In the genomic region with DNA sequence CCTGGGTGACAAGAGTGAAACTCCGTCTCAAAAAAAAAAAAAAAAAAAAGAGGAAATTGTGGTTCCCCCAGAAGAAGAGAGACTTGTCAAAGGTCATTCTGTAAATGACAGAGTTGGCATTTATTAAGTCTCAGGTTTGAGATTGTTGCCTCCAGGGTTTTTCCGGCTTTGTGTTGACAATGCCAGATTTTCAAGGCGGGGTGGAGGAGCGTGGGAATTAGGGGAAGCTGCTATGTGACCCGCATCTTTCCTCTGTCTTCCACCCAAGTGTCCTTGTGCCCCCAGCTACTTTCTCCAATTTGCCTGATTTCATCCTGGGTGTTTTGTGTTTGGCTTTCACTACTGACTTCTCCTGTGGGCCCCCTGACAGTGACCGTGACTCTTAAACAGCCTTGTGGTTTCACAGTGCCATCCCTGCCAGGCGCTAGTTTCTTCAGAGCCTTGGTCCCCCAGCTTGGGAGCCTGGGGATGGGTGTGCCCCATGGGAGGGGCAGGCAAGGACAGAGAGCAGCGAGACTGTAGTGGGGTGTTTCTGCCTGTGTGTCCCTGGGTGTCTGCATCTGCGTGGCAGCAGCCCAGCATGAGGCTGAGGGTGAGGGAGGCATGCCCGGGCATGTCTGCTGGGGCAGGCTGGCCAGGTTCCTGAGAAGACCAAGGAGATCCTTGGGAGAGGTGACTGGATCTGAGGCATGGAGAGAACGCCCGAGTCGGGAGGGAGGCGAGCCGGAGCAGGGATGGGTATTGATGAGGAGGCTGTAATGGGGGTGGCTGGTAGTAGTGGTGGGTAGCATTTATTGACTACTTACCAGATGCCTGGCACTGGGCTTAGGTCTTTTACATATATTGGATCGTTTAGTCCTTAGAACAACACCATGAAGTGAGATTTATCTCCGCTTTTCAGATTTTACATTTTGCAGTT, we compare ENCODE assay signal across 2 cellular contexts.
A peak's percentile ranks its signal among the peaks of the same experiment; 100 is the strongest.
TF ChIP-seq lines count a peak whose summit lies in the region.

No MANE protein-coding gene starts in this region.

TF ChIP-seq in SK-N-SH treated with all-trans-retinoic acid at 6 μM for 48 hours, 23 proteins besides CTCF, POLR2A, EP300 and RAD21 (continued from another document):
- TF ChIP-seq, protein P1, sequence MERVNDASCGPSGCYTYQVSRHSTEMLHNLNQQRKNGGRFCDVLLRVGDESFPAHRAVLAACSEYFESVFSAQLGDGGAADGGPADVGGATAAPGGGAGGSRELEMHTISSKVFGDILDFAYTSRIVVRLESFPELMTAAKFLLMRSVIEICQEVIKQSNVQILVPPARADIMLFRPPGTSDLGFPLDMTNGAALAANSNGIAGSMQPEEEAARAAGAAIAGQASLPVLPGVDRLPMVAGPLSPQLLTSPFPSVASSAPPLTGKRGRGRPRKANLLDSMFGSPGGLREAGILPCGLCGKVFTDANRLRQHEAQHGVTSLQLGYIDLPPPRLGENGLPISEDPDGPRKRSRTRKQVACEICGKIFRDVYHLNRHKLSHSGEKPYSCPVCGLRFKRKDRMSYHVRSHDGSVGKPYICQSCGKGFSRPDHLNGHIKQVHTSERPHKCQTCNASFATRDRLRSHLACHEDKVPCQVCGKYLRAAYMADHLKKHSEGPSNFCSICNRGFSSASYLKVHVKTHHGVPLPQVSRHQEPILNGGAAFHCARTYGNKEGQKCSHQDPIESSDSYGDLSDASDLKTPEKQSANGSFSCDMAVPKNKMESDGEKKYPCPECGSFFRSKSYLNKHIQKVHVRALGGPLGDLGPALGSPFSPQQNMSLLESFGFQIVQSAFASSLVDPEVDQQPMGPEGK (CRISPR knock-in tag; IDR thresholded peaks at IDR 0.05; ENCODE audit: borderline replicate concordance) = peak; percentile 67; the same call in 1 of the 2 replicates
- TF ChIP-seq CSDC2 (CRISPR knock-in tag; IDR thresholded peaks at IDR 0.05) (peak; percentile 96), ZFP3 (CRISPR knock-in tag; IDR thresholded peaks at IDR 0.05) (peak; percentile 87), ZFP30 (CRISPR knock-in tag; IDR thresholded peaks at IDR 0.05) (no peak), SNAI2 (CRISPR knock-in tag; IDR thresholded peaks at IDR 0.05) (peak; percentile 97), ESRRG (CRISPR knock-in tag; IDR thresholded peaks at IDR 0.05) (no peak), ZC3H10 (CRISPR knock-in tag; IDR thresholded peaks at IDR 0.05) (peak; percentile 90), TOX (CRISPR knock-in tag; IDR thresholded peaks at IDR 0.05; ENCODE audit: borderline replicate concordance) (peak; percentile 91)
- TF ChIP-seq, protein P2, sequence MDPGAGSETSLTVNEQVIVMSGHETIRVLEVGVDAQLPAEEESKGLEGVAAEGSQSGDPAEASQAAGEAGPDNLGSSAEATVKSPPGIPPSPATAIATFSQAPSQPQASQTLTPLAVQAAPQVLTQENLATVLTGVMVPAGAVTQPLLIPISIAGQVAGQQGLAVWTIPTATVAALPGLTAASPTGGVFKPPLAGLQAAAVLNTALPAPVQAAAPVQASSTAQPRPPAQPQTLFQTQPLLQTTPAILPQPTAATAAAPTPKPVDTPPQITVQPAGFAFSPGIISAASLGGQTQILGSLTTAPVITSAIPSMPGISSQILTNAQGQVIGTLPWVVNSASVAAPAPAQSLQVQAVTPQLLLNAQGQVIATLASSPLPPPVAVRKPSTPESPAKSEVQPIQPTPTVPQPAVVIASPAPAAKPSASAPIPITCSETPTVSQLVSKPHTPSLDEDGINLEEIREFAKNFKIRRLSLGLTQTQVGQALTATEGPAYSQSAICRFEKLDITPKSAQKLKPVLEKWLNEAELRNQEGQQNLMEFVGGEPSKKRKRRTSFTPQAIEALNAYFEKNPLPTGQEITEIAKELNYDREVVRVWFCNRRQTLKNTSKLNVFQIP (CRISPR knock-in tag; IDR thresholded peaks at IDR 0.05; ENCODE audit: borderline replicate concordance, low read depth) = peak; percentile 99
- TF ChIP-seq, protein P3, sequence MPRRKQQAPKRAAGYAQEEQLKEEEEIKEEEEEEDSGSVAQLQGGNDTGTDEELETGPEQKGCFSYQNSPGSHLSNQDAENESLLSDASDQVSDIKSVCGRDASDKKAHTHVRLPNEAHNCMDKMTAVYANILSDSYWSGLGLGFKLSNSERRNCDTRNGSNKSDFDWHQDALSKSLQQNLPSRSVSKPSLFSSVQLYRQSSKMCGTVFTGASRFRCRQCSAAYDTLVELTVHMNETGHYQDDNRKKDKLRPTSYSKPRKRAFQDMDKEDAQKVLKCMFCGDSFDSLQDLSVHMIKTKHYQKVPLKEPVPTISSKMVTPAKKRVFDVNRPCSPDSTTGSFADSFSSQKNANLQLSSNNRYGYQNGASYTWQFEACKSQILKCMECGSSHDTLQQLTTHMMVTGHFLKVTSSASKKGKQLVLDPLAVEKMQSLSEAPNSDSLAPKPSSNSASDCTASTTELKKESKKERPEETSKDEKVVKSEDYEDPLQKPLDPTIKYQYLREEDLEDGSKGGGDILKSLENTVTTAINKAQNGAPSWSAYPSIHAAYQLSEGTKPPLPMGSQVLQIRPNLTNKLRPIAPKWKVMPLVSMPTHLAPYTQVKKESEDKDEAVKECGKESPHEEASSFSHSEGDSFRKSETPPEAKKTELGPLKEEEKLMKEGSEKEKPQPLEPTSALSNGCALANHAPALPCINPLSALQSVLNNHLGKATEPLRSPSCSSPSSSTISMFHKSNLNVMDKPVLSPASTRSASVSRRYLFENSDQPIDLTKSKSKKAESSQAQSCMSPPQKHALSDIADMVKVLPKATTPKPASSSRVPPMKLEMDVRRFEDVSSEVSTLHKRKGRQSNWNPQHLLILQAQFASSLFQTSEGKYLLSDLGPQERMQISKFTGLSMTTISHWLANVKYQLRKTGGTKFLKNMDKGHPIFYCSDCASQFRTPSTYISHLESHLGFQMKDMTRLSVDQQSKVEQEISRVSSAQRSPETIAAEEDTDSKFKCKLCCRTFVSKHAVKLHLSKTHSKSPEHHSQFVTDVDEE (CRISPR knock-in tag; IDR thresholded peaks at IDR 0.05) = peak; percentile 78

TF ChIP-seq in H1, 55 proteins besides CTCF, POLR2A, EP300 and RAD21 (continued from another document):
- TF ChIP-seq, protein P4, sequence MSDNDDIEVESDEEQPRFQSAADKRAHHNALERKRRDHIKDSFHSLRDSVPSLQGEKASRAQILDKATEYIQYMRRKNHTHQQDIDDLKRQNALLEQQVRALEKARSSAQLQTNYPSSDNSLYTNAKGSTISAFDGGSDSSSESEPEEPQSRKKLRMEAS (IDR thresholded peaks at IDR 0.05) = peak; percentile 51
- TF ChIP-seq, protein P5, sequence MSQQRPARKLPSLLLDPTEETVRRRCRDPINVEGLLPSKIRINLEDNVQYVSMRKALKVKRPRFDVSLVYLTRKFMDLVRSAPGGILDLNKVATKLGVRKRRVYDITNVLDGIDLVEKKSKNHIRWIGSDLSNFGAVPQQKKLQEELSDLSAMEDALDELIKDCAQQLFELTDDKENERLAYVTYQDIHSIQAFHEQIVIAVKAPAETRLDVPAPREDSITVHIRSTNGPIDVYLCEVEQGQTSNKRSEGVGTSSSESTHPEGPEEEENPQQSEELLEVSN (IDR thresholded peaks at IDR 0.05) = 0 out of 2 replicates have a peak, but pooled peaks have one; percentile 17
- TF ChIP-seq POLR2AphosphoS5 (IDR thresholded peaks at IDR 0.05; ENCODE audit: low read depth, low read length) (peak; percentile 29; the same call in 1 of the 2 replicates), RFX5 (IDR thresholded peaks at IDR 0.05; ENCODE audit: borderline replicate concordance, low read depth, low read length) (no peak)
TF ChIP-seq in H1: peak in this region for 4.
